In genomic region chr19:33444238-33444992, GRCh38 we compare ENCODE assay signal across 17 cellular contexts.
DNase-seq lines count a peak whose midpoint lies in the region; ATAC-seq and TF ChIP-seq lines count a peak whose summit lies in the region.
"Had no signal": no experiment of that assay in that cellular context is flagged by ENCODE, and none has a peak within 500 bp of the region (broad histone marks: within the 10 kb centered on the region; RNA-seq: fewer than 3 reads in every experiment).

No MANE protein-coding gene starts in this region.

- no peak overlapping the region for H3K4ac ChIP-seq in H9 (ENCODE audit: low read depth, low read length)

- peaks cover 2% of the 10 kb centered on the region for H4K20me1 ChIP-seq in H9 (ENCODE audit: control insufficient read depth, insufficient read depth, insufficient read length)

- no peak for ATAC-seq in sciatic nerve
- ATAC-seq in GM18870 (IDR thresholded peaks at IDR 0.05; ENCODE audit: unreplicated experiment) = no peak
- ATAC-seq: HCT116, Panc1 had no signal

- no peaks in the 10 kb centered on the region for H3K4me1 Mint-ChIP-seq in CD14-positive monocyte
- H3K4me1 Mint-ChIP-seq in H9 = no peaks in the 10 kb centered on the region

- H3K36me3 Mint-ChIP-seq in CD14-positive monocyte = peaks cover 5 to 9% of the 10 kb centered on the region in 2 donors
- peaks cover 0 to 4% (median 0%) of the 10 kb centered on the region in 3 experiments; a peak in 2 of 7 replicates for H3K36me3 Mint-ChIP-seq in H9 (ENCODE audit: insufficient read depth in 1 of 3, low read depth in 3 of 3)

- no peak overlapping the region for H4K5ac ChIP-seq in H9 (ENCODE audit: insufficient read length, low read depth, low read length)

- no peak overlapping the region for H3T11ph ChIP-seq in H9 (ENCODE audit: low read length)

- no peaks in the 10 kb centered on the region for H3K79me1 ChIP-seq in H9 (ENCODE audit: insufficient read depth, low read depth, low read length, poor library complexity, severe bottlenecking)

- H3K18ac ChIP-seq in H9 (ENCODE audit: insufficient read length, low read depth, low read length) = no peak overlapping the region

- no peak overlapping the region for H4K8ac ChIP-seq in H9 (replicated peaks; ENCODE audit: insufficient read length, low read depth, low read length)

- H3K4me2 ChIP-seq in H9 (ENCODE audit: insufficient read depth, insufficient read length, low read length) = no peak overlapping the region
- H3K4me2 ChIP-seq: BLaER1 treated with 17β-estradiol and CSF1 and Interleukin-3, amounts not matched to agents 10 nM and 100 nM had no signal

- peak; percentile 14 for DNase-seq in CD14-positive monocyte (ENCODE audit: low spot score)
- DNase-seq in H9 = no peak
- DNase-seq in left ventricle myocardium inferior = peak; percentile 5
- DNase-seq in sciatic nerve (ENCODE audit: low spot score) = peak; percentile 37
- DNase-seq in dermis blood vessel endothelial cell = no peak
- DNase-seq in H4 (ENCODE audit: low spot score) = no peak
- no peak for DNase-seq in WERI-Rb-1
- DNase-seq: CD8-positive, alpha-beta memory T cell; KBM-7; NCI-H1105 treated with DMSO at 0.1 percent for 48 hours; NCI-H1694; NCI-H2081 treated with DMSO at 0.1 percent for 48 hours; NCI-H446 treated with DMSO at 0.1 percent for 48 hours had no signal

- H3K4me1 ChIP-seq in H9 (ENCODE audit: insufficient read depth, low read length) = no peaks in the 10 kb centered on the region
- H3K4me1 ChIP-seq in left ventricle myocardium inferior = no peaks in the 10 kb centered on the region

- intact Hi-C loops in CD14-positive monocyte (cut with micrococcal nuclease) (no loop called here), left ventricle myocardium inferior (cut with micrococcal nuclease) (no loop called here), sciatic nerve (cut with DNase I) (no loop called here)

- H3K56ac ChIP-seq in H9 (ENCODE audit: insufficient read length, low read depth, low read length) = no peak overlapping the region

- no peaks in the 10 kb centered on the region for H3K9me3 ChIP-seq in H9 (ENCODE audit: control insufficient read depth, low read depth, low read length)
- no peaks in the 10 kb centered on the region for H3K9me3 ChIP-seq in left ventricle myocardium inferior (replicated peaks)
- no peaks in the 10 kb centered on the region for H3K9me3 ChIP-seq in WERI-Rb-1 (ENCODE audit: severe bottlenecking)
- H3K9me3 ChIP-seq: BLaER1 treated with 17β-estradiol and CSF1 and Interleukin-3, amounts not matched to agents 10 nM and 100 nM had no signal

- H3K27ac ChIP-seq in H9 (ENCODE audit: insufficient read length, low read depth, low read length) (no peak overlapping the region), left ventricle myocardium inferior (replicated peaks) (no peak overlapping the region), WERI-Rb-1 (no peak overlapping the region)
- H3K27ac ChIP-seq: BLaER1 treated with 17β-estradiol and CSF1 and Interleukin-3, amounts not matched to agents 10 nM and 100 nM had no signal

- H3K27ac Mint-ChIP-seq in CD14-positive monocyte (peak overlapping the region in 1 of 7 donors; percentile 47), H9 (peak overlapping the region in 2 of 3 experiments; percentile 13 to 33; a peak in 2 of 7 replicates)

- no peak overlapping the region for H4K91ac ChIP-seq in H9 (ENCODE audit: insufficient read length, low read depth, low read length)

- H3K27me3 Mint-ChIP-seq in CD14-positive monocyte (ENCODE audit: low read depth in 3 of 3) (peaks cover 0 to 2% (median 0%) of the 10 kb centered on the region in 3 donors), H9 (ENCODE audit: low read depth) (0 out of 2 replicates have a peak, but pooled peaks cover 3% of the 10 kb centered on the region)
- H3K27me3 Mint-ChIP-seq: CD8-positive, alpha-beta memory T cell had no signal

- H3K4me3 ChIP-seq in left ventricle myocardium inferior = no peak overlapping the region
- no peak overlapping the region for H3K4me3 ChIP-seq in WERI-Rb-1 (ENCODE audit: low read depth, low read length)
- H3K4me3 ChIP-seq: BLaER1 treated with 17β-estradiol and CSF1 and Interleukin-3, amounts not matched to agents 10 nM and 100 nM had no signal

- H2BK15ac ChIP-seq in H9 (ENCODE audit: low read depth, low read length) = no peak overlapping the region

- no peak overlapping the region for H3K23ac ChIP-seq in H9 (ENCODE audit: insufficient read length, low read depth, low read length)

- H3K9ac ChIP-seq in H9 (ENCODE audit: extremely low read depth, insufficient read length, low read length) = no peak overlapping the region
- H3K9ac ChIP-seq: BLaER1 treated with 17β-estradiol and CSF1 and Interleukin-3, amounts not matched to agents 10 nM and 100 nM had no signal

- H3K4me3 Mint-ChIP-seq in CD14-positive monocyte (no peak overlapping the region), H9 (no peak overlapping the region; a peak in 1 of 5 replicates)
- H3K4me3 Mint-ChIP-seq: CD8-positive, alpha-beta memory T cell had no signal

- H3K23me2 ChIP-seq in H9 (ENCODE audit: insufficient read length, low read depth, low read length, poor library complexity, severe bottlenecking) = no peaks in the 10 kb centered on the region

- H3K36me3 ChIP-seq in left ventricle myocardium inferior (peaks cover 15% of the 10 kb centered on the region), WERI-Rb-1 (no peaks in the 10 kb centered on the region)

- H2BK20ac ChIP-seq in H9 (ENCODE audit: low read depth, low read length, poor library complexity, severe bottlenecking) = no peak overlapping the region

- H3K27me3 ChIP-seq in H9 (ENCODE audit: insufficient read depth, low read length) = no peaks in the 10 kb centered on the region
- H3K27me3 ChIP-seq in left ventricle myocardium inferior (ENCODE audit: low read depth) = no peaks in the 10 kb centered on the region
- no peaks in the 10 kb centered on the region for H3K27me3 ChIP-seq in WERI-Rb-1 (ENCODE audit: insufficient read depth, low read depth, severe bottlenecking)
- H3K27me3 ChIP-seq: BLaER1 treated with 17β-estradiol and CSF1 and Interleukin-3, amounts not matched to agents 10 nM and 100 nM had no signal

- H2BK12ac ChIP-seq in H9 (ENCODE audit: insufficient read length, low read depth, low read length) = no peak overlapping the region

- no peak overlapping the region for H3K14ac ChIP-seq in H9 (ENCODE audit: insufficient read depth, low read length)

- no peak overlapping the region for H2BK5ac ChIP-seq in H9 (ENCODE audit: insufficient read length, low read length)

- no peak overlapping the region for H2AFZ ChIP-seq in H9 (ENCODE audit: low read length)

- H3K9me3 Mint-ChIP-seq in CD14-positive monocyte (no peaks in the 10 kb centered on the region), H9 (no peaks in the 10 kb centered on the region)
- H3K9me3 Mint-ChIP-seq: CD8-positive, alpha-beta memory T cell had no signal

- no peaks in the 10 kb centered on the region for H3K79me2 ChIP-seq in H9 (ENCODE audit: insufficient read depth, low read length)

- no CpG with 5 or more reads among the region's 13 CpGs for WGBS in H9 (ENCODE audit: extremely low coverage, insufficient read length, low lambda C conversion rate)

- H2BK120ac ChIP-seq in H9 (ENCODE audit: low read depth, low read length, poor library complexity, severe bottlenecking) = no peak overlapping the region

- no peak for TF ChIP-seq CTCF in CD14-positive monocyte (IDR thresholded peaks at IDR 0.05)
- no peak for TF ChIP-seq CTCF in H9 (conservative IDR thresholded peaks at IDR 0.05)
- TF ChIP-seq CTCF in left ventricle myocardium inferior (IDR thresholded peaks at IDR 0.05; ENCODE audit: borderline replicate concordance) = no peak
- no peak for TF ChIP-seq CTCF in WERI-Rb-1 (IDR thresholded peaks at IDR 0.05; ENCODE audit: low read depth, low read length)

- H2AK5ac ChIP-seq in H9 (ENCODE audit: insufficient read length, low read length) = no peak overlapping the region

Comparison
In these comparisons a context has a peak if more than half of its experiments do, and no peak if none do; other contexts are left out.
1. DNase-seq: peak in CD14-positive monocyte (single experiment), left ventricle myocardium inferior (single experiment) and sciatic nerve (single experiment); none in H9 (single experiment), dermis blood vessel endothelial cell (single experiment), H4 (single experiment) and WERI-Rb-1 (single experiment).